ENCODE assay signal across 9 cellular contexts in genomic region chr1:17405898-17406759, GRCh38. TPM values are rescaled to one million over a fixed set of nuclear protein-coding genes. Genes with fewer than 3 reads are reported as not detected.
DNase-seq lines count a peak whose midpoint lies in the region; ATAC-seq, FAIRE-seq and TF ChIP-seq lines count a peak whose summit lies in the region.
"Had no signal": no experiment of that assay in that cellular context is flagged by ENCODE, and none has a peak within 500 bp of the region (broad histone marks: within the 10 kb centered on the region; RNA-seq: fewer than 3 reads in every experiment).

No MANE protein-coding gene starts in this region.

- H3F3A ChIP-seq in MM.1S (ENCODE audit: insufficient read depth, low read length), result 0 out of 2 replicates have a peak, but pooled peaks cover 5% of the 10 kb centered on the region

- H2AFZ ChIP-seq in MM.1S (ENCODE audit: low read length), result no peak overlapping the region
- H2AFZ ChIP-seq in HepG2 (ENCODE audit: low read length), result no peak overlapping the region

- in situ Hi-C loops in HepG2 (cut with HindIII; ENCODE audit: extremely low pct_ligation_motif_present, low pct_unique_long_range_greater_than_20kb), result no loop called here

- peak; percentile 31 for DNase-seq in SIG-M5 treated with dmso at 0.1 percent for 504 hours (lab: John Stamatoyannopoulos, UW; ENCODE audit: unreplicated experiment)
- DNase-seq in SIG-M5 (lab: John Stamatoyannopoulos, UW), result no peak
- DNase-seq in MM.1S, result peak; percentile 39
- DNase-seq in dedifferentiated amniotic fluid mesenchymal stem cell (ENCODE audit: extremely low spot score), result peak; percentile 34
- peak; percentile 71 for DNase-seq in HepG2 (ENCODE audit: low spot score)
- peak; percentile 8 for DNase-seq in stimulated activated CD8-positive, alpha-beta memory T cell treated with anti-CD3 and anti-CD28 coated beads, Interleukin-15, amount 100 ng/mL, for 24 hours (ENCODE audit: low read depth)

- WGBS in HepG2 (ENCODE audit: low lambda C conversion rate), result 52% methylated on average over 4 of the region's 15 CpGs

- no peak overlapping the region for H3K27ac ChIP-seq in MM.1S (ENCODE audit: low read length)
- no peak overlapping the region for H3K27ac ChIP-seq in HepG2 (ENCODE audit: extremely low read length, insufficient read depth, low read length)

- TF ChIP-seq CTCF in MM.1S (IDR thresholded peaks at IDR 0.05; ENCODE audit: low read length) (peak; percentile 75), WI38 (IDR thresholded peaks at IDR 0.05; ENCODE audit: low read depth, low read length) (peak; percentile 86), HepG2 (CRISPR knock-in tag; IDR thresholded peaks at IDR 0.05) (peak; percentile 95)

- peak; percentile 80 for TF ChIP-seq RAD21 in HepG2 (CRISPR knock-in tag; IDR thresholded peaks at IDR 0.05)

- POLR2A ChIA-PET in HepG2 (lab: Yijun Ruan, JAX), result no interaction called here

- ATAC-seq in HepG2 (peak; percentile 97), GM21515 (IDR thresholded peaks at IDR 0.05; ENCODE audit: unreplicated experiment) (no peak)

- H3K4me2 ChIP-seq in MM.1S (ENCODE audit: low read depth, low read length), result no peak overlapping the region
- H3K4me2 ChIP-seq in HepG2 (ENCODE audit: low read depth, low read length), result no peak overlapping the region

- H3K9me2 ChIP-seq in MM.1S (replicated peaks; ENCODE audit: insufficient read depth, low read length), result no peaks in the 10 kb centered on the region

- no peak for TF ChIP-seq EP300 in HepG2 (IDR thresholded peaks at IDR 0.05; ENCODE audit: low read depth in 2 of 2, low read length in 2 of 2)
- no peak for TF ChIP-seq EP300 in HepG2 (CRISPR knock-in tag; IDR thresholded peaks at IDR 0.05; ENCODE audit: borderline replicate concordance)

- H4K20me1 ChIP-seq in MM.1S (ENCODE audit: insufficient read depth, low read length) (no peaks in the 10 kb centered on the region), HepG2 (ENCODE audit: insufficient read depth, low read length) (no peaks in the 10 kb centered on the region)

- peak; percentile 96 for FAIRE-seq in HepG2 (lab: Jason Lieb, UNC)
- FAIRE-seq: islet of Langerhans had no signal

- H3K9ac ChIP-seq in MM.1S (ENCODE audit: low read length), result no peak overlapping the region
- no peak overlapping the region for H3K9ac ChIP-seq in HepG2 (ENCODE audit: insufficient read depth, low read depth, low read length)

- H3K79me2 ChIP-seq in MM.1S (ENCODE audit: low read length) (no peaks in the 10 kb centered on the region), HepG2 (ENCODE audit: insufficient read depth, low read length) (no peaks in the 10 kb centered on the region)

- CTCF ChIA-PET in HepG2 (lab: Yijun Ruan, JAX; ENCODE audit: low intra/inter-chr PET ratio, low total read pairs), result interaction anchor here (0.9 kb wide), 1 partner anchor 280 kb away, joined by 3 read pairs; no protein-coding TSS in a partner anchor

- H3K9me3 ChIP-seq in MM.1S (replicated peaks; ENCODE audit: insufficient read depth, low read length) (no peaks in the 10 kb centered on the region), HepG2 (ENCODE audit: low read length) (no peaks in the 10 kb centered on the region)

- TF ChIP-seq POLR2A in HepG2 (IDR thresholded peaks at IDR 0.05; ENCODE audit: insufficient read depth in 1 of 2, low read depth in 2 of 2, low read length in 2 of 2), result peak in 1 of 2 experiments; percentile 18; a peak in 1 of 4 replicates

- BruUV-seq in HepG2 (replicated peaks; lab: Mats Ljungman, UMichigan), result no TSS peak

- H3K36me3 ChIP-seq in MM.1S (replicated peaks; ENCODE audit: insufficient read depth, low read length) (no peaks in the 10 kb centered on the region), HepG2 (replicated peaks in 1 of 2; ENCODE audit: control insufficient read depth in 1 of 2, insufficient read depth in 2 of 2, low read length in 2 of 2) (peaks cover 15 to 33% of the 10 kb centered on the region in 2 experiments; a peak in 4 of 5 replicates)

- H3K4me1 ChIP-seq in MM.1S (ENCODE audit: low read length) (no peaks in the 10 kb centered on the region), HepG2 (ENCODE audit: insufficient read depth, low read length) (peaks cover 9% of the 10 kb centered on the region)

- H3K27me3 ChIP-seq in MM.1S (replicated peaks; ENCODE audit: insufficient read depth, low read length), result no peaks in the 10 kb centered on the region
- no peaks in the 10 kb centered on the region; a peak in 1 of 5 replicates for H3K27me3 ChIP-seq in HepG2 (ENCODE audit: control insufficient read depth in 1 of 2, insufficient read depth in 2 of 2, low read length in 2 of 2)

- H3K4me3 ChIP-seq in MM.1S (ENCODE audit: low read length), result no peak overlapping the region
- no peak overlapping the region for H3K4me3 ChIP-seq in WI38 (ENCODE audit: low read depth, low read length)
- no peak overlapping the region for H3K4me3 ChIP-seq in HepG2 (replicated peaks in 1 of 3; ENCODE audit: insufficient read depth in 1 of 3, low read depth in 2 of 3, low read length in 3 of 3)

- intact Hi-C loops in HepG2 (cut with micrococcal nuclease; ENCODE audit: unreplicated experiment), result no loop called here

TF ChIP-seq in HepG2, 621 proteins besides CTCF, POLR2A, EP300 and RAD21 (continues in another document):
- TF ChIP-seq ZNF614 (CRISPR knock-in tag; IDR thresholded peaks at IDR 0.05; ENCODE audit: borderline replicate concordance) (no peak), ZBTB33 (CRISPR knock-in tag; IDR thresholded peaks at IDR 0.05) (no peak)

RNA-seq across cellular contexts. Expression of gene RCC2, which starts 33.3 kb away (rescaled TPM):
- total RNA-seq in HepG2 (2016; rRNA removed; fragmentation: Illumina TruSeq; extraction: Trizol), result 55.8 and 58.3 TPM in 2 replicates
- total RNA-seq in HepG2 (2016; cell fraction: cytosol; rRNA removed; fragmentation: Illumina TruSeq; extraction: Trizol; ENCODE audit: low read depth), result 4.8 TPM in 2 replicates
- total RNA-seq in HepG2 (2016; cell fraction: insoluble cytoplasmic fraction; rRNA removed; fragmentation: Illumina TruSeq; extraction: Trizol), result 47.1 and 59.6 TPM in 2 replicates
- 18.1 and 20.4 TPM in 2 replicates for total RNA-seq in HepG2 (2016; cell fraction: membrane; rRNA removed; fragmentation: Illumina TruSeq; extraction: Trizol)
- 27.9 and 29.9 TPM in 2 replicates for total RNA-seq in HepG2 (2016; cell fraction: nucleus; rRNA removed; fragmentation: Illumina TruSeq; extraction: Trizol)
- polyA plus RNA-seq in HepG2 (2011; rRNA removed), result 20.5 TPM in 2 replicates
- 18.5 and 19.0 TPM in 2 replicates for polyA plus RNA-seq in HepG2 (2011; cell fraction: cytosol; rRNA removed)
- polyA plus RNA-seq in HepG2 (2011; cell fraction: nucleus; rRNA removed), result 42.4 and 51.1 TPM in 2 replicates
- 21.1 and 23.9 TPM in 2 replicates for polyA plus RNA-seq in HepG2 (2012)
- 2.8 and 3.2 TPM in 2 replicates for polyA plus RNA-seq in HepG2 (2016; cell fraction: cytosol; fragmentation: Illumina TruSeq; extraction: Trizol; ENCODE audit: low read depth)
- polyA plus RNA-seq in HepG2 (2016; cell fraction: insoluble cytoplasmic fraction; fragmentation: Illumina TruSeq; extraction: Trizol; ENCODE audit: low read depth), result 46.1 and 61.1 TPM in 2 replicates
- polyA plus RNA-seq in HepG2 (2016; cell fraction: membrane; fragmentation: Illumina TruSeq; extraction: Trizol; ENCODE audit: low read depth), result 11.0 and 11.8 TPM in 2 replicates
- 53.8 and 58.4 TPM in 2 replicates for polyA plus RNA-seq in HepG2 (2016; cell fraction: nucleus; fragmentation: Illumina TruSeq; extraction: Trizol; ENCODE audit: insufficient read depth, low read depth)
- 87.9 and 245 TPM in 2 replicates for polyA minus RNA-seq in HepG2 (2011; rRNA and poly(A)+ RNA removed; ENCODE audit: low replicate concordance)
- 23.5 and 33.8 TPM in 2 replicates for polyA minus RNA-seq in HepG2 (2011; cell fraction: cytosol; rRNA and poly(A)+ RNA removed)
- 10.8 and 12.2 TPM in 2 replicates for polyA minus RNA-seq in HepG2 (2011; cell fraction: nucleus; rRNA and poly(A)+ RNA removed)

RNA-seq across cellular contexts. Expression of gene PADI6, which starts 34.1 kb away (rescaled TPM):
- not detected in 2 replicates for total RNA-seq in HepG2 (2016; rRNA removed; fragmentation: Illumina TruSeq; extraction: Trizol)
- not detected in 2 replicates for total RNA-seq in HepG2 (2016; cell fraction: cytosol; rRNA removed; fragmentation: Illumina TruSeq; extraction: Trizol; ENCODE audit: low read depth)
- total RNA-seq in HepG2 (2016; cell fraction: insoluble cytoplasmic fraction; rRNA removed; fragmentation: Illumina TruSeq; extraction: Trizol), result not detected in 2 replicates
- total RNA-seq in HepG2 (2016; cell fraction: membrane; rRNA removed; fragmentation: Illumina TruSeq; extraction: Trizol), result not detected in 2 replicates
- not detected in 2 replicates for total RNA-seq in HepG2 (2016; cell fraction: nucleus; rRNA removed; fragmentation: Illumina TruSeq; extraction: Trizol)
- polyA plus RNA-seq in HepG2 (2011; rRNA removed), result not detected in 2 replicates
- polyA plus RNA-seq in HepG2 (2011; cell fraction: cytosol; rRNA removed), result 0.03 TPM in 1 of 2 replicates, not detected in the other
- not detected in 2 replicates for polyA plus RNA-seq in HepG2 (2011; cell fraction: nucleus; rRNA removed)
- not detected in 2 replicates for polyA plus RNA-seq in HepG2 (2012)
- polyA plus RNA-seq in HepG2 (2016; cell fraction: cytosol; fragmentation: Illumina TruSeq; extraction: Trizol; ENCODE audit: low read depth), result not detected in 2 replicates
- polyA plus RNA-seq in HepG2 (2016; cell fraction: insoluble cytoplasmic fraction; fragmentation: Illumina TruSeq; extraction: Trizol; ENCODE audit: low read depth), result not detected in 2 replicates
- polyA plus RNA-seq in HepG2 (2016; cell fraction: membrane; fragmentation: Illumina TruSeq; extraction: Trizol; ENCODE audit: low read depth), result not detected in 2 replicates
- polyA plus RNA-seq in HepG2 (2016; cell fraction: nucleus; fragmentation: Illumina TruSeq; extraction: Trizol; ENCODE audit: insufficient read depth, low read depth), result not detected in 2 replicates
- polyA minus RNA-seq in HepG2 (2011; rRNA and poly(A)+ RNA removed; ENCODE audit: low replicate concordance), result not detected in 2 replicates
- polyA minus RNA-seq in HepG2 (2011; cell fraction: cytosol; rRNA and poly(A)+ RNA removed), result not detected in 2 replicates
- polyA minus RNA-seq in HepG2 (2011; cell fraction: nucleus; rRNA and poly(A)+ RNA removed), result not detected in 2 replicates
